ENCODE assay signal across 11 cellular contexts in genomic region chr2:218000137-218000536, GRCh38. TPM values are rescaled to one million over a fixed set of nuclear protein-coding genes. Genes with fewer than 3 reads are reported as not detected.
A peak's percentile ranks its signal among the peaks of the same experiment; 100 is the strongest.
DNase-seq lines count a peak whose midpoint lies in the region; ATAC-seq and TF ChIP-seq lines count a peak whose summit lies in the region.
"Had no signal": no experiment of that assay in that cellular context is flagged by ENCODE, and none has a peak within 500 bp of the region (broad histone marks: within the 10 kb centered on the region; RNA-seq: fewer than 3 reads in every experiment).

No MANE protein-coding gene starts in this region.

- H3K36me3 ChIP-seq in Peyer's patch (no peaks in the 10 kb centered on the region), sigmoid colon (no peaks in the 10 kb centered on the region)

- H3K27ac ChIP-seq in Peyer's patch (peak overlapping the region in 3 of 4 donors; percentile 10 to 46 (median 43)), sigmoid colon (peak overlapping the region; percentile 44 to 73 (median 58))

- DNase-seq in AML-193 (lab: John Stamatoyannopoulos, UW) = peak; percentile 9 to 16
- no peak for DNase-seq in Peyer's patch
- DNase-seq in fibroblast of mammary gland (ENCODE audit: low read depth) = peak; percentile 96
- DNase-seq in sigmoid colon = peak; percentile 85
- no peak for DNase-seq in NCI-H1092 (lab: John Stamatoyannopoulos, UW)
- DNase-seq: NCI-H1694, NCI-H748 treated with DMSO at 0.1 percent for 48 hours had no signal

- H3K27me3 ChIP-seq in Peyer's patch (no peaks in the 10 kb centered on the region), sigmoid colon (no peaks in the 10 kb centered on the region)

- H3K4me3 ChIP-seq in Peyer's patch (no peak overlapping the region), fibroblast of mammary gland (ENCODE audit: control insufficient read depth, low read depth, low read length) (no peak overlapping the region), sigmoid colon (no peak overlapping the region)

- H3K9me3 ChIP-seq in Peyer's patch (no peaks in the 10 kb centered on the region), sigmoid colon (no peaks in the 10 kb centered on the region)

- no peak for TF ChIP-seq CTCF in Peyer's patch (IDR thresholded peaks at IDR 0.05)
- no peak for TF ChIP-seq CTCF in fibroblast of mammary gland (conservative IDR thresholded peaks at IDR 0.05; ENCODE audit: control insufficient read depth, insufficient read depth, low read depth, low read length)
- TF ChIP-seq CTCF in sigmoid colon (IDR thresholded peaks at IDR 0.05) = no peak

- intact Hi-C loops in sigmoid colon (cut with DNase I) = no loop called here

- ATAC-seq in HG03196 (IDR thresholded peaks at IDR 0.05; ENCODE audit: unreplicated experiment) = no peak
- ATAC-seq in HG02642 (IDR thresholded peaks at IDR 0.05; ENCODE audit: poor library complexity, unreplicated experiment) = no peak
- no peak for ATAC-seq in GM19035 (IDR thresholded peaks at IDR 0.05; ENCODE audit: unreplicated experiment)
- ATAC-seq: activated T-helper 17 cell treated with anti-CD3 and anti-CD28 coated beads, Interleukin-2, amount 50 U/mL, for 72 hours had no signal

- H3K4me1 ChIP-seq in Peyer's patch (no peaks in the 10 kb centered on the region), sigmoid colon (peaks cover 0 to 42% (median 37%) of the 10 kb centered on the region in 4 donors)

- TF ChIP-seq POLR2A in Peyer's patch (IDR thresholded peaks at IDR 0.05) (no peak), sigmoid colon (IDR thresholded peaks at IDR 0.05) (no peak)

- no peak for TF ChIP-seq EP300 in sigmoid colon (IDR thresholded peaks at IDR 0.05)

RNA-seq across cellular contexts. Expression of gene TNS1, which starts 2.7 kb away (rescaled TPM):
- 100 to 1,000 TPM in 2 of 4 donors, 10 to 100 TPM in 2; 23.1 to 156 (median 81.1) TPM for total RNA-seq in Peyer's patch
- 1,000 to 10,000 TPM in 2 of 4 donors, 100 to 1,000 TPM in 2; 444 to 1,607 (median 968) TPM for total RNA-seq in sigmoid colon
- polyA plus RNA-seq in sigmoid colon = 10 to 100 TPM in 2 of 3 donors, 1 to 10 TPM in 1; 3.7 to 57.2 (median 13.8) TPM

Comparison
In these comparisons a context has a peak if more than half of its experiments do, and no peak if none do; other contexts are left out.
1. DNase-seq: peak in AML-193 (2 of 2), fibroblast of mammary gland (single experiment) and sigmoid colon (single experiment); none in Peyer's patch (0 of 3) and NCI-H1092 (single experiment).